In genomic region chr10:100506596-100507356, GRCh38 we compare ENCODE assay signal across 9 cellular contexts. TPM values are rescaled to one million over a fixed set of nuclear protein-coding genes. Genes with fewer than 3 reads are reported as not detected.
DNase-seq lines count a peak whose midpoint lies in the region; ATAC-seq lines count a peak whose summit lies in the region.
"Had no signal": no experiment of that assay in that cellular context is flagged by ENCODE, and none has a peak within 500 bp of the region (broad histone marks: within the 10 kb centered on the region; RNA-seq: fewer than 3 reads in every experiment).

No MANE protein-coding gene starts in this region.

- H3K4me1 Mint-ChIP-seq in activated T-helper 17 cell treated with anti-CD3 and anti-CD28 coated beads, Interleukin-2, amount 50 U/mL, for 72 hours: peaks cover 44% of the 10 kb centered on the region
- peaks cover 39 to 78% (median 68%) of the 10 kb centered on the region in 4 donors for H3K4me1 Mint-ChIP-seq in naive thymus-derived CD8-positive, alpha-beta T cell

- H3K9me3 Mint-ChIP-seq in activated T-helper 17 cell treated with anti-CD3 and anti-CD28 coated beads, Interleukin-2, amount 50 U/mL, for 72 hours: no peaks in the 10 kb centered on the region
- no peaks in the 10 kb centered on the region for H3K9me3 Mint-ChIP-seq in naive thymus-derived CD8-positive, alpha-beta T cell

- peak overlapping the region; percentile 88 for H3K27ac Mint-ChIP-seq in activated T-helper 17 cell treated with anti-CD3 and anti-CD28 coated beads, Interleukin-2, amount 50 U/mL, for 72 hours
- peak overlapping the region; percentile 28 to 100 (median 76) for H3K27ac Mint-ChIP-seq in naive thymus-derived CD8-positive, alpha-beta T cell

- peak; percentile 74 for ATAC-seq in activated T-helper 17 cell treated with anti-CD3 and anti-CD28 coated beads, Interleukin-2, amount 50 U/mL, for 72 hours (replicated peaks)
- ATAC-seq in naive thymus-derived CD8-positive, alpha-beta T cell: no peak
- ATAC-seq in HG03045 (IDR thresholded peaks at IDR 0.05; ENCODE audit: unreplicated experiment) (no peak), HG02678 (IDR thresholded peaks at IDR 0.05; ENCODE audit: unreplicated experiment) (no peak), GM19463 (IDR thresholded peaks at IDR 0.05; ENCODE audit: unreplicated experiment) (no peak)

- POLR2A ChIA-PET in naive thymus-derived CD8-positive, alpha-beta T cell (lab: Charles Lee): no interaction called here

- H3K36me3 Mint-ChIP-seq in activated T-helper 17 cell treated with anti-CD3 and anti-CD28 coated beads, Interleukin-2, amount 50 U/mL, for 72 hours (ENCODE audit: low read depth): peaks cover 84% of the 10 kb centered on the region
- peaks cover 0 to 43% (median 24%) of the 10 kb centered on the region in 3 donors for H3K36me3 Mint-ChIP-seq in naive thymus-derived CD8-positive, alpha-beta T cell

- H3K4me3 Mint-ChIP-seq in activated T-helper 17 cell treated with anti-CD3 and anti-CD28 coated beads, Interleukin-2, amount 50 U/mL, for 72 hours: peak overlapping the region; percentile 74
- H3K4me3 Mint-ChIP-seq in naive thymus-derived CD8-positive, alpha-beta T cell: peak overlapping the region in 9 of 10 donors; percentile 10 to 64 (median 50)

- peak; percentile 41 for DNase-seq in activated CD4-positive, alpha-beta T cell treated with anti-CD3 and anti-CD28 coated beads for 48 hours
- DNase-seq in activated CD4-positive, alpha-beta T cell treated with anti-CD3 and anti-CD28 coated beads for 1 hour: no peak
- DNase-seq in HT1080 (ENCODE audit: low read depth): peak; percentile 81
- no peak for DNase-seq in naive thymus-derived CD8-positive, alpha-beta T cell
- DNase-seq: GF-D8 had no signal

- no peaks in the 10 kb centered on the region for H3K27me3 Mint-ChIP-seq in activated T-helper 17 cell treated with anti-CD3 and anti-CD28 coated beads, Interleukin-2, amount 50 U/mL, for 72 hours
- no peaks in the 10 kb centered on the region for H3K27me3 Mint-ChIP-seq in naive thymus-derived CD8-positive, alpha-beta T cell

RNA-seq across cellular contexts. Expression of gene SEC31B, which starts 12.9 kb away (rescaled TPM):
- total RNA-seq in HT1080 (2014; rRNA removed; shearing (Covaris generic)): 0.93 and 1.9 TPM in 2 replicates
- 0.33 and 0.67 TPM in 2 replicates for polyA plus RNA-seq in HT1080 (2015; cell fraction: cytosol; rRNA removed)
- 40.9 and 42.1 TPM in 2 replicates for polyA plus RNA-seq in HT1080 (2015; cell fraction: nucleus; rRNA removed)
- 100 to 1,000 TPM in 1 of 2 donors, 10 to 100 TPM in 1; 67.0 to 127 TPM for total RNA-seq in activated T-helper 17 cell treated with anti-CD3 and anti-CD28 coated beads, Interleukin-2, amount 50 U/mL, for 72 hours
- 10 to 100 TPM; 60.1 to 61.7 TPM for total RNA-seq in naive thymus-derived CD8-positive, alpha-beta T cell
- 1 to 10 TPM in 2 of 3 donors, under 1 TPM in 1; 0.98 to 2.3 (median 2.0) TPM for polyA plus RNA-seq in naive thymus-derived CD8-positive, alpha-beta T cell

RNA-seq across cellular contexts. Expression of gene NDUFB8, which starts 22.9 kb away (rescaled TPM):
- total RNA-seq in HT1080 (2014; rRNA removed; shearing (Covaris generic)): 239 and 289 TPM in 2 replicates
- 184 and 229 TPM in 2 replicates for polyA plus RNA-seq in HT1080 (2015; cell fraction: cytosol; rRNA removed)
- polyA plus RNA-seq in HT1080 (2015; cell fraction: nucleus; rRNA removed): 97.1 and 141 TPM in 2 replicates
- total RNA-seq in activated T-helper 17 cell treated with anti-CD3 and anti-CD28 coated beads, Interleukin-2, amount 50 U/mL, for 72 hours: 100 to 1,000 TPM; 350 to 380 TPM
- total RNA-seq in naive thymus-derived CD8-positive, alpha-beta T cell: 100 to 1,000 TPM; 170 to 184 TPM
- 100 to 1,000 TPM; 520 to 585 (median 556) TPM for polyA plus RNA-seq in naive thymus-derived CD8-positive, alpha-beta T cell

RNA-seq across cellular contexts. Expression of gene HIF1AN, which starts 29.0 kb away (rescaled TPM):
- 9.0 and 9.8 TPM in 2 replicates for total RNA-seq in HT1080 (2014; rRNA removed; shearing (Covaris generic))
- 19.5 and 21.9 TPM in 2 replicates for polyA plus RNA-seq in HT1080 (2015; cell fraction: cytosol; rRNA removed)
- polyA plus RNA-seq in HT1080 (2015; cell fraction: nucleus; rRNA removed): 34.0 and 35.5 TPM in 2 replicates
- 10 to 100 TPM; 53.3 to 60.2 TPM for total RNA-seq in activated T-helper 17 cell treated with anti-CD3 and anti-CD28 coated beads, Interleukin-2, amount 50 U/mL, for 72 hours
- total RNA-seq in naive thymus-derived CD8-positive, alpha-beta T cell: 10 to 100 TPM; 63.5 to 65.3 TPM
- 10 to 100 TPM; 24.7 to 28.6 (median 26.9) TPM for polyA plus RNA-seq in naive thymus-derived CD8-positive, alpha-beta T cell

RNA-seq across cellular contexts. Expression of gene WNT8B, which starts 44.0 kb away (rescaled TPM):
- total RNA-seq in HT1080 (2014; rRNA removed; shearing (Covaris generic)): not detected in 2 replicates
- not detected in 2 replicates for polyA plus RNA-seq in HT1080 (2015; cell fraction: cytosol; rRNA removed)
- polyA plus RNA-seq in HT1080 (2015; cell fraction: nucleus; rRNA removed): not detected in 2 replicates
- total RNA-seq in activated T-helper 17 cell treated with anti-CD3 and anti-CD28 coated beads, Interleukin-2, amount 50 U/mL, for 72 hours: under 1 TPM; 0.11 to 0.16 TPM
- not detected for total RNA-seq in naive thymus-derived CD8-positive, alpha-beta T cell
- 1 to 10 TPM in 1 of 3 donors, under 1 TPM in 2; 0.14 to 1.1 (median 0.24) TPM for polyA plus RNA-seq in naive thymus-derived CD8-positive, alpha-beta T cell

Comparison
In these comparisons a context has a peak if more than half of its experiments do, and no peak if none do; other contexts are left out.
1. DNase-seq: peak in activated CD4-positive, alpha-beta T cell treated with anti-CD3 and anti-CD28 coated beads for 48 hours (single experiment) and HT1080 (single experiment); none in activated CD4-positive, alpha-beta T cell treated with anti-CD3 and anti-CD28 coated beads for 1 hour (single experiment) and naive thymus-derived CD8-positive, alpha-beta T cell (0 of 10).
2. RNA of gene SEC31B, which starts 12.9 kb away (total RNA-seq): 67.0 to 127 TPM in activated T-helper 17 cell treated with anti-CD3 and anti-CD28 coated beads, Interleukin-2, amount 50 U/mL, for 72 hours and 60.1 to 61.7 TPM in naive thymus-derived CD8-positive, alpha-beta T cell; 0.93 to 1.9 TPM in HT1080; every median in the first group is over 10 times any median in the second.